In the genomic region with DNA sequence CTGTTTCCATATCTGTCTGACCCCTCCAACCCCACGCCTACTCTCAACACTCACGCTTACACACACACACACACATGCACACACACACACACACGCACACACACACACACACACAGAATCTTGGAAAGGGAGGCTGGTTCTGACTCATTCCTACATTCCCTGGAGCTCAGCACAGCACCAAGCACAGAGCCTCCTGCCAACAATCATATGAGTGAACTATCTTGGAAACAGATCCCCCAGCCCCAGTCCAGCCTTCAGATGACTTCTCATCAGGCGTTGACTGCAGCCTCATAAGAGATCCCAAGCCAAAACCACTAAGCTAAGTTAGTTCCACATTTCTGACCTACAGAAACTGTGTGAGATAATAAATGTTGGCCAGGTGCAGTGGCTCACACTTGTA, we compare ENCODE assay signal across 1 cellular context.
TF ChIP-seq lines count a peak whose summit lies in the region.

No MANE protein-coding gene starts in this region.

TF ChIP-seq in IMR-90, 13 proteins besides CTCF, POLR2A, EP300 and RAD21 (continued from another document):
- no peak for TF ChIP-seq MAZ (IDR thresholded peaks at IDR 0.05; ENCODE audit: borderline replicate concordance, low read depth, low read length)
- TF ChIP-seq, protein P1, sequence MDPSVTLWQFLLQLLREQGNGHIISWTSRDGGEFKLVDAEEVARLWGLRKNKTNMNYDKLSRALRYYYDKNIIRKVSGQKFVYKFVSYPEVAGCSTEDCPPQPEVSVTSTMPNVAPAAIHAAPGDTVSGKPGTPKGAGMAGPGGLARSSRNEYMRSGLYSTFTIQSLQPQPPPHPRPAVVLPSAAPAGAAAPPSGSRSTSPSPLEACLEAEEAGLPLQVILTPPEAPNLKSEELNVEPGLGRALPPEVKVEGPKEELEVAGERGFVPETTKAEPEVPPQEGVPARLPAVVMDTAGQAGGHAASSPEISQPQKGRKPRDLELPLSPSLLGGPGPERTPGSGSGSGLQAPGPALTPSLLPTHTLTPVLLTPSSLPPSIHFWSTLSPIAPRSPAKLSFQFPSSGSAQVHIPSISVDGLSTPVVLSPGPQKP (IDR thresholded peaks at IDR 0.05; ENCODE audit: borderline replicate concordance, low read depth, low read length): no peak
- TF ChIP-seq RCOR1 (IDR thresholded peaks at IDR 0.05; ENCODE audit: insufficient replicate concordance, low read length): no peak
- no peak for TF ChIP-seq RFX5 (IDR thresholded peaks at IDR 0.05; ENCODE audit: low read depth, low read length)
- TF ChIP-seq MAFK (IDR thresholded peaks at IDR 0.05; ENCODE audit: low read depth, low read length): no peak
- no peak for TF ChIP-seq USF2 (IDR thresholded peaks at IDR 0.05; ENCODE audit: low read depth, low read length)
- no peak for TF ChIP-seq FOS (IDR thresholded peaks at IDR 0.05; ENCODE audit: low read depth, low read length)
- TF ChIP-seq BHLHE40 (IDR thresholded peaks at IDR 0.05; ENCODE audit: low read depth, low read length): no peak
- TF ChIP-seq CEBPB (IDR thresholded peaks at IDR 0.05; ENCODE audit: low read depth, low read length): no peak
- no peak for TF ChIP-seq NFE2L2 (IDR thresholded peaks at IDR 0.05; ENCODE audit: low read depth, low read length)
